In the genomic region with DNA sequence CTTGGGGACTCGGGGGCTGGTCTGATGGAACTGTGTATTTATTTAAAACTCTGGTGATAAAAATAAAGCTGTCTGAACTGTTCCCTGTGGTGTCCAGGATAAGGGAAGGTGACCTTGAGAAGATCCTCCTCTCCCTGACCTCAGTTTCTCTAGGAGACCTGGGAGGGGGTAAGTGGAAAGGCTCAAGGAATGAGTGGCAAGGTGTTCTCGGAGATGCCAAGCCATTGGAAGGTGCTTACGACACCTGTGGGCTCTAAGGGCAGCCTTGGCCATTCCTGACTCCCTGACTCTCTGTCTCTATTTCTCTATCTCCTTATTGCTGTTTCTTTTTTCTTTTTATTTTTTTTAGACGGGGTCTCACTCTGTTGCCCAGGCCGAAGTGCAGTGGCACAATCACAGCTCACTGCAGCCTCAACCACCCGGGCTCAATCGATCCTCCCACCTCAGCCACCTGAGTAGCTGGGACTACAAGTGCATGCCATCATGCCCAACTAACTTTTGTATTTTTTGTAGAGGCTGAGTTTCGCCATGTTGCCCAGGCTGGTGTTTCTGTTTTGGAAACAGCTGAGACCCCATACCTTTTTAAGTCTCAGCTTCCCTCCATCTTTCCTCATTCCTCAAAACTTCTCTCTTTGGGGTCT, we compare ENCODE assay signal across 11 cellular contexts. TPM values are rescaled to one million over a fixed set of nuclear protein-coding genes. Genes with fewer than 3 reads are reported as not detected.
DNase-seq lines count a peak whose midpoint lies in the region; ATAC-seq and TF ChIP-seq lines count a peak whose summit lies in the region.
"Had no signal": no experiment of that assay in that cellular context is flagged by ENCODE, and none has a peak within 500 bp of the region (broad histone marks: within the 10 kb centered on the region; RNA-seq: fewer than 3 reads in every experiment).

No MANE protein-coding gene starts in this region.

- TF ChIP-seq CTCF in AG04450 (IDR thresholded peaks at IDR 0.05; ENCODE audit: low read depth, low read length) (no peak), Caco-2 (IDR thresholded peaks at IDR 0.05; ENCODE audit: insufficient read depth in 1 of 2, low read depth in 1 of 2, low read length in 1 of 2, severe bottlenecking in 1 of 2, unreplicated experiment in 1 of 2) (no peak), mesothelial cell of epicardium (IDR thresholded peaks at IDR 0.05; ENCODE audit: unreplicated experiment) (no peak)

- no peak overlapping the region for H3K9ac ChIP-seq in adipocyte (ENCODE audit: low read length)

- DNase-seq in AG04450 (ENCODE audit: low read depth, low spot score) (no peak), Caco-2 (no peak), adipocyte (ENCODE audit: low read depth) (no peak), mesothelial cell of epicardium (ENCODE audit: low spot score in 2 of 2, unreplicated experiment in 2 of 2) (no peak), 8988T (no peak), HT-29 (ENCODE audit: low spot score) (no peak), cerebellar cortex (ENCODE audit: low spot score) (no peak)

- no peak for ATAC-seq in GM18870 (IDR thresholded peaks at IDR 0.05; ENCODE audit: unreplicated experiment)

- BruUV-seq in Caco-2 (replicated peaks; lab: Mats Ljungman, UMichigan) = no TSS peak

- CTCF ChIA-PET in AG04450 (lab: Charles Lee) (interaction anchor here (0.7 to 3.0 kb wide), 12 partner anchors 8 to 110 kb away, joined by 3 to 18 read pairs (median 6); partner anchors contain the start of gene LRRC25), Caco-2 (lab: Charles Lee) (interaction anchor here (0.6 kb wide), 1 partner anchor 567 kb away, joined by 3 read pairs; no protein-coding TSS in a partner anchor)

- H3K4me3 ChIP-seq in AG04450 (ENCODE audit: low read depth, low read length) = peak overlapping the region; percentile 77
- no peak overlapping the region for H3K4me3 ChIP-seq in Caco-2 (ENCODE audit: low read depth, low read length)
- H3K4me3 ChIP-seq in adipocyte (ENCODE audit: low read length) = peak overlapping the region; percentile 79
- H3K4me3 ChIP-seq: SJSA1 had no signal

- H3K27me3 ChIP-seq in AG04450 (ENCODE audit: control insufficient read depth, insufficient read depth, low read length) = no peaks in the 10 kb centered on the region
- no peaks in the 10 kb centered on the region for H3K27me3 ChIP-seq in Caco-2 (replicated peaks; ENCODE audit: control insufficient read depth, insufficient read depth, low read length)
- no peaks in the 10 kb centered on the region for H3K27me3 ChIP-seq in adipocyte (replicated peaks; ENCODE audit: control insufficient read depth, insufficient read depth, low read length)
- H3K27me3 ChIP-seq: SJSA1 had no signal

- no peaks in the 10 kb centered on the region for H3K27me3 Mint-ChIP-seq in Caco-2 (ENCODE audit: insufficient read depth, unreplicated experiment)
- H3K27me3 Mint-ChIP-seq in mesothelial cell of epicardium (ENCODE audit: low read depth) = peaks cover 6% of the 10 kb centered on the region
- H3K27me3 Mint-ChIP-seq: progenitor cell of endocrine pancreas had no signal

- peak overlapping the region; percentile 53 for H3K4me3 Mint-ChIP-seq in Caco-2 (ENCODE audit: unreplicated experiment)
- H3K4me3 Mint-ChIP-seq in mesothelial cell of epicardium = peak overlapping the region; percentile 20

- H3K27ac ChIP-seq in AG04450 (ENCODE audit: low read depth, low read length) = no peak overlapping the region
- H3K27ac ChIP-seq: SJSA1 had no signal

- H3K36me3 Mint-ChIP-seq in Caco-2 (ENCODE audit: insufficient read depth, unreplicated experiment) = peaks cover 64% of the 10 kb centered on the region
- H3K36me3 Mint-ChIP-seq in mesothelial cell of epicardium = no peaks in the 10 kb centered on the region

- H3K9me3 ChIP-seq in AG04450 (ENCODE audit: control insufficient read depth, insufficient read depth, low read length) (peaks cover 15% of the 10 kb centered on the region), Caco-2 (no peaks in the 10 kb centered on the region), adipocyte (ENCODE audit: control insufficient read depth, low read length) (no peaks in the 10 kb centered on the region)

- H3K4me1 ChIP-seq in Caco-2 (peaks cover 24% of the 10 kb centered on the region), adipocyte (ENCODE audit: control insufficient read depth, insufficient read depth, low read length) (peaks cover 11% of the 10 kb centered on the region)

- H3K4me1 Mint-ChIP-seq in Caco-2 (ENCODE audit: low read depth, unreplicated experiment) (peaks cover 6% of the 10 kb centered on the region), mesothelial cell of epicardium (peaks cover 12% of the 10 kb centered on the region)

- POLR2A ChIA-PET in AG04450 (lab: Yijun Ruan, JAX) = interaction anchor here (1.6 kb wide), 1 partner anchor 110 kb away, joined by 4 read pairs; no protein-coding TSS in a partner anchor
- POLR2A ChIA-PET in Caco-2 (lab: Charles Lee) = interaction anchor here (0.7 to 2.1 kb wide), 2 partner anchors 9 to 21 kb away, joined by 3 to 9 read pairs; no protein-coding TSS in a partner anchor

- H3K36me3 ChIP-seq in Caco-2 (ENCODE audit: control insufficient read depth, insufficient read depth, low read length) (peaks cover 11% of the 10 kb centered on the region), adipocyte (ENCODE audit: control insufficient read depth, insufficient read depth, low read length, severe bottlenecking) (no peaks in the 10 kb centered on the region)

- peak overlapping the region; percentile 15 for H3K27ac Mint-ChIP-seq in Caco-2 (ENCODE audit: unreplicated experiment)
- H3K27ac Mint-ChIP-seq in mesothelial cell of epicardium = no peak overlapping the region
- H3K27ac Mint-ChIP-seq: progenitor cell of endocrine pancreas had no signal

- H3K9me3 Mint-ChIP-seq in Caco-2 (ENCODE audit: unreplicated experiment) = no peaks in the 10 kb centered on the region
- no peaks in the 10 kb centered on the region for H3K9me3 Mint-ChIP-seq in mesothelial cell of epicardium

- intact Hi-C loops in Caco-2 (cut with micrococcal nuclease; ENCODE audit: unreplicated experiment) = no loop called here

RNA-seq across cellular contexts. Expression of gene GDF15, which starts 3.3 kb away (rescaled TPM):
- polyA plus RNA-seq in AG04450 (2011; rRNA removed) = 25.0 and 35.9 TPM in 2 replicates
- polyA minus RNA-seq in AG04450 (2011; rRNA and poly(A)+ RNA removed) = 9.5 and 14.5 TPM in 2 replicates
- total RNA-seq in Caco-2 (2022) (55.3 and 56.1 TPM in 2 replicates), mesothelial cell of epicardium (3.2 to 4.7 TPM (median 3.9 TPM) in 3 replicates)
- total RNA-seq in HT-29 (2014; rRNA removed; shearing (Covaris generic)) = 529 and 584 TPM in 2 replicates

RNA-seq across cellular contexts. Expression of gene LRRC25, which starts 8.2 kb away (rescaled TPM):
- polyA plus RNA-seq in AG04450 (2011; rRNA removed) = 0.12 and 0.32 TPM in 2 replicates
- polyA minus RNA-seq in AG04450 (2011; rRNA and poly(A)+ RNA removed) = 0.17 and 0.60 TPM in 2 replicates
- total RNA-seq in Caco-2 (2022) (not detected in 2 replicates), mesothelial cell of epicardium (0.18 to 0.29 TPM in 2 of 3 replicates, not detected in the other)
- not detected in 2 replicates for total RNA-seq in HT-29 (2014; rRNA removed; shearing (Covaris generic))
- total RNA-seq: dermis microvascular lymphatic vessel endothelial cell, progenitor cell of endocrine pancreas, SJSA1 had no signal

RNA-seq across cellular contexts. Expression of gene SSBP4, which starts 30.0 kb away (rescaled TPM):
- 9.4 and 12.6 TPM in 2 replicates for polyA plus RNA-seq in AG04450 (2011; rRNA removed)
- 18.0 and 18.5 TPM in 2 replicates for polyA minus RNA-seq in AG04450 (2011; rRNA and poly(A)+ RNA removed)
- total RNA-seq in Caco-2 (2022) (46.2 and 49.4 TPM in 2 replicates), mesothelial cell of epicardium (120 to 123 TPM (median 121 TPM) in 3 replicates)
- total RNA-seq in HT-29 (2014; rRNA removed; shearing (Covaris generic)) = 78.0 and 87.1 TPM in 2 replicates

RNA-seq across cellular contexts. Expression of gene ISYNA1, which starts 48.7 kb away (rescaled TPM):
- polyA plus RNA-seq in AG04450 (2011; rRNA removed) = 13.3 and 19.2 TPM in 2 replicates
- 13.2 and 18.3 TPM in 2 replicates for polyA minus RNA-seq in AG04450 (2011; rRNA and poly(A)+ RNA removed)
- total RNA-seq in Caco-2 (2022) = 65.3 and 67.3 TPM in 2 replicates
- total RNA-seq in mesothelial cell of epicardium = 795 to 833 TPM (median 826 TPM) in 3 replicates
- 5.3 and 14.9 TPM in 2 replicates for total RNA-seq in HT-29 (2014; rRNA removed; shearing (Covaris generic))

RNA-seq across cellular contexts. Expression of gene PGPEP1, which starts 48.8 kb away (rescaled TPM):
- 22.0 and 29.1 TPM in 2 replicates for polyA plus RNA-seq in AG04450 (2011; rRNA removed)
- 78.8 and 120 TPM in 2 replicates for polyA minus RNA-seq in AG04450 (2011; rRNA and poly(A)+ RNA removed)
- 25.6 and 26.0 TPM in 2 replicates for total RNA-seq in Caco-2 (2022)
- total RNA-seq in mesothelial cell of epicardium = 22.6 to 24.3 TPM (median 23.2 TPM) in 3 replicates
- total RNA-seq in HT-29 (2014; rRNA removed; shearing (Covaris generic)) = 13.6 and 18.9 TPM in 2 replicates
